Comparison of ENCODE assay signal across 11 cellular contexts in the genomic region with DNA sequence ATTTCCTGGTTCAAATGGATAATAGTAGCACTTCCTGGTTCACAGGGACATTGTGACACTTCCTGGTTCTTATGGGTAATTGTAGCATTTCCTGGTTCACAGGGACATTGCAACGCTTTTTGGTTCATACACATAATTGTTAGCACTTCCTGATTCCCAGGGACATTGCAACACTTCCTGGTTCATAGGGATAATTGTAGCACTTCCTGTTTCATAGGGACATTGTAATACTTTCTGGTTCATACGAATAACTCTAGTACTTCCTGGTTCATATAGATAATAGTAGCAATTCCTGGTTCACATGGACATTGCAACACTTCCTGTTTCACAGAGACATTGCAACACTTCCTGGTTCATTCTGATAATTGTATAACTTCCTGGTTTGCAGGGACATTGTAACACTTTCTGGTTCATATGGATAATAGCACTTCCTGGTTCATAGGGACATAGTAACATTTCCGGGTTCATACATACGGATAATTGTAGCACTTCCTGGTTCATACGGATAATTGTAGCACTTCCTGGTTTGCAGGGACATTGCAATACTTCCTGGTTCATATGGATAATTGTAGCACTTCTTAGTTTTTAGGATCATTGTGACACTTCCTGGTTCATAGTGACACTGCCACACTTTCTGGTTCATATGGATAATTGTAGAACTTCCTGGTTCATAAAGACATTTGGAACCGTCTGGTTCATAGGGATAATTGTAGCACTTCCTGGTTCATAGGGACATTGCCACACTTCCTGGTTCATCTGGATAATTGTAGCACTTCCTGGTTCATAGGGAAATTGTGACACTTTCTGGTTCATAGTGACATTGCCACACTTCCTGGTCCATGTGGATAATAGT.
DNase-seq lines count a peak whose midpoint lies in the region; ATAC-seq, FAIRE-seq and TF ChIP-seq lines count a peak whose summit lies in the region.
"Had no signal": no experiment of that assay in that cellular context is flagged by ENCODE, and none has a peak within 500 bp of the region (broad histone marks: within the 10 kb centered on the region; RNA-seq: fewer than 3 reads in every experiment).

No MANE protein-coding gene starts in this region.

- DNase-seq in HepG2 (ENCODE audit: low spot score) (peak; percentile 28), right lobe of liver (no peak), T-helper 1 cell (peak in 4 of 5 donors; percentile 13 to 69 (median 35)), esophagus squamous epithelium (lab: John Stamatoyannopoulos, UW) (no peak), upper lobe of left lung (no peak), chondrocyte (ENCODE audit: low spot score) (no peak), glomerular visceral epithelial cell (ENCODE audit: extremely low spot score) (no peak)
- DNase-seq: H7, midbrain had no signal

- no peak overlapping the region for H3K4me3 ChIP-seq in HepG2 (replicated peaks in 1 of 3; ENCODE audit: insufficient read depth in 1 of 3, low read depth in 2 of 3, low read length in 3 of 3)
- no peak overlapping the region for H3K4me3 ChIP-seq in right lobe of liver
- H3K4me3 ChIP-seq in esophagus squamous epithelium = no peak overlapping the region
- H3K4me3 ChIP-seq in upper lobe of left lung = no peak overlapping the region
- H3K4me3 ChIP-seq: gastroesophageal sphincter had no signal

- peaks cover 31% of the 10 kb centered on the region for H3K9me3 Mint-ChIP-seq in chondrocyte (ENCODE audit: low read depth)

- WGBS in HepG2 (ENCODE audit: low lambda C conversion rate) = 94% methylated on average over 6 of the region's 6 CpGs
- 58% methylated on average over 6 of the region's 6 CpGs for WGBS in right lobe of liver (ENCODE audit: insufficient coverage, low coverage, low lambda C conversion rate, missing lambda C conversion rate)
- WGBS in esophagus squamous epithelium, 2 donors = 59 to 81% methylated on average over 6 of the region's 6 CpGs
- 70 to 82% methylated on average over 6 of the region's 6 CpGs for WGBS in upper lobe of left lung, 2 donors

- no peak overlapping the region for H2AFZ ChIP-seq in HepG2 (ENCODE audit: low read length)

- ATAC-seq in HepG2 (no peak), right lobe of liver (no peak), upper lobe of left lung (ENCODE audit: low FRiP score in 2 of 2) (no peak), HG03521 (IDR thresholded peaks at IDR 0.05; ENCODE audit: unreplicated experiment) (no peak)
- ATAC-seq: gastroesophageal sphincter had no signal

- TF ChIP-seq CTCF in HepG2 (CRISPR knock-in tag; IDR thresholded peaks at IDR 0.05) (no peak), right lobe of liver (IDR thresholded peaks at IDR 0.05) (no peak), esophagus squamous epithelium (IDR thresholded peaks at IDR 0.05) (no peak), upper lobe of left lung (IDR thresholded peaks at IDR 0.05) (no peak), chondrocyte (IDR thresholded peaks at IDR 0.05) (no peak)

- in situ Hi-C loops in HepG2 (cut with HindIII; ENCODE audit: extremely low pct_ligation_motif_present, low pct_unique_long_range_greater_than_20kb) = no loop called here

- no peaks in the 10 kb centered on the region for H4K20me1 ChIP-seq in HepG2 (ENCODE audit: insufficient read depth, low read length)

- H3K9ac ChIP-seq in HepG2 (ENCODE audit: insufficient read depth, low read depth, low read length) = no peak overlapping the region; the same call in 1 of the 2 replicates

- peak overlapping the region; percentile 68 for H3K27ac ChIP-seq in HepG2 (ENCODE audit: extremely low read length, insufficient read depth, low read length)
- H3K27ac ChIP-seq in right lobe of liver = no peak overlapping the region
- peak overlapping the region; percentile 48 to 63 (median 50) for H3K27ac ChIP-seq in esophagus squamous epithelium
- H3K27ac ChIP-seq in upper lobe of left lung = peak overlapping the region; percentile 61 to 70 (median 65)

- no TSS peak for BruUV-seq in HepG2 (replicated peaks; lab: Mats Ljungman, UMichigan)

- CTCF ChIA-PET in HepG2 (lab: Yijun Ruan, JAX; ENCODE audit: low intra/inter-chr PET ratio, low total read pairs) = no interaction called here

- H3K36me3 ChIP-seq in HepG2 (replicated peaks in 1 of 2; ENCODE audit: control insufficient read depth in 1 of 2, insufficient read depth in 2 of 2, low read length in 2 of 2) (peaks cover 6 to 19% of the 10 kb centered on the region in 2 experiments), right lobe of liver (no peaks in the 10 kb centered on the region), esophagus squamous epithelium (peaks cover 0 to 58% (median 3%) of the 10 kb centered on the region in 3 donors), upper lobe of left lung (peaks cover 0 to 25% (median 3%) of the 10 kb centered on the region in 4 donors)

- peak; percentile 32 for FAIRE-seq in HepG2 (lab: Jason Lieb, UNC)

- H3K4me1 ChIP-seq in HepG2 (ENCODE audit: insufficient read depth, low read length) (no peaks in the 10 kb centered on the region), right lobe of liver (no peaks in the 10 kb centered on the region), esophagus squamous epithelium (no peaks in the 10 kb centered on the region), upper lobe of left lung (no peaks in the 10 kb centered on the region)
- H3K4me1 ChIP-seq: gastroesophageal sphincter had no signal

- no peak overlapping the region for H3K4me3 Mint-ChIP-seq in chondrocyte (ENCODE audit: unreplicated experiment)

- TF ChIP-seq POLR2A in HepG2 (IDR thresholded peaks at IDR 0.05; ENCODE audit: insufficient read depth in 1 of 2, low read depth in 2 of 2, low read length in 2 of 2) = no peak
- TF ChIP-seq POLR2A in right lobe of liver (IDR thresholded peaks at IDR 0.05) = no peak
- no peak for TF ChIP-seq POLR2A in esophagus squamous epithelium (IDR thresholded peaks at IDR 0.05)
- no peak for TF ChIP-seq POLR2A in upper lobe of left lung (IDR thresholded peaks at IDR 0.05)

- no peaks in the 10 kb centered on the region for H3K4me1 Mint-ChIP-seq in chondrocyte (ENCODE audit: low read depth)

- intact Hi-C loops in HepG2 (cut with micrococcal nuclease; ENCODE audit: unreplicated experiment) (no loop called here), right lobe of liver (cut with DNase I) (no loop called here), esophagus squamous epithelium (cut with DNase I) (no loop called here)

- H3K27ac Mint-ChIP-seq in chondrocyte (ENCODE audit: unreplicated experiment) = no peak overlapping the region

- no peaks in the 10 kb centered on the region for H3K79me2 ChIP-seq in HepG2 (ENCODE audit: insufficient read depth, low read length)

- no peak overlapping the region for H3K4me2 ChIP-seq in HepG2 (ENCODE audit: low read depth, low read length)

- peaks cover 40% of the 10 kb centered on the region for H3K36me3 Mint-ChIP-seq in chondrocyte (ENCODE audit: low read depth)

- POLR2A ChIA-PET in HepG2 (lab: Yijun Ruan, JAX) = no interaction called here

- no peaks in the 10 kb centered on the region for H3K27me3 ChIP-seq in HepG2 (ENCODE audit: control insufficient read depth in 1 of 2, insufficient read depth in 2 of 2, low read length in 2 of 2)
- no peaks in the 10 kb centered on the region for H3K27me3 ChIP-seq in right lobe of liver
- H3K27me3 ChIP-seq in esophagus squamous epithelium = no peaks in the 10 kb centered on the region
- H3K27me3 ChIP-seq in upper lobe of left lung = no peaks in the 10 kb centered on the region
- H3K27me3 ChIP-seq: gastroesophageal sphincter had no signal

- H3K9me3 ChIP-seq in HepG2 (ENCODE audit: low read length) (peaks cover 19% of the 10 kb centered on the region; the same call in 1 of the 2 replicates), right lobe of liver (no peaks in the 10 kb centered on the region), esophagus squamous epithelium (peaks cover 0 to 6% (median 0%) of the 10 kb centered on the region in 3 donors), upper lobe of left lung (peaks cover 0 to 8% (median 6%) of the 10 kb centered on the region in 4 donors)
- H3K9me3 ChIP-seq: gastroesophageal sphincter had no signal

- no peaks in the 10 kb centered on the region for H3K27me3 Mint-ChIP-seq in chondrocyte (ENCODE audit: low read depth)

- no peak for TF ChIP-seq RAD21 in HepG2 (CRISPR knock-in tag; IDR thresholded peaks at IDR 0.05)

- TF ChIP-seq EP300 in HepG2 (IDR thresholded peaks at IDR 0.05; ENCODE audit: low read depth in 2 of 2, low read length in 2 of 2) = no peak
- no peak for TF ChIP-seq EP300 in HepG2 (CRISPR knock-in tag; IDR thresholded peaks at IDR 0.05; ENCODE audit: borderline replicate concordance)
- TF ChIP-seq EP300 in upper lobe of left lung (IDR thresholded peaks at IDR 0.05) = no peak

TF ChIP-seq in HepG2, 621 proteins besides CTCF, POLR2A, EP300 and RAD21 (continues in another document):
- TF ChIP-seq ELF1 (CRISPR knock-in tag; IDR thresholded peaks at IDR 0.05) (0 out of 2 replicates have a peak, but pooled peaks have one; percentile 24), ARID2 (CRISPR knock-in tag; IDR thresholded peaks at IDR 0.05; ENCODE audit: borderline replicate concordance) (peak; percentile 52; the same call in 1 of the 2 replicates), ZMYM2 (CRISPR knock-in tag; IDR thresholded peaks at IDR 0.05) (0 out of 2 replicates have a peak, but pooled peaks have one; percentile 17), ZFP82 (CRISPR knock-in tag; IDR thresholded peaks at IDR 0.05; ENCODE audit: borderline replicate concordance) (peak; percentile 60; the same call in 1 of the 2 replicates), REPIN1 (CRISPR knock-in tag; IDR thresholded peaks at IDR 0.05; ENCODE audit: borderline replicate concordance, low read depth) (0 out of 2 replicates have a peak, but pooled peaks have one; percentile 60), RXRB (CRISPR knock-in tag; IDR thresholded peaks at IDR 0.05; ENCODE audit: borderline replicate concordance) (no peak), SMYD3 (CRISPR knock-in tag; IDR thresholded peaks at IDR 0.05) (0 out of 2 replicates have a peak, but pooled peaks have one; percentile 35), GABPA (IDR thresholded peaks at IDR 0.05; ENCODE audit: low read depth, low read length) (peak; percentile 42), GABPA (CRISPR knock-in tag; IDR thresholded peaks at IDR 0.05; ENCODE audit: low read depth) (no peak), CEBPB (IDR thresholded peaks at IDR 0.05; ENCODE audit: borderline replicate concordance, low read depth, low read length) (peak; percentile 70; the same call in 1 of the 2 replicates), PHF20 (CRISPR knock-in tag; IDR thresholded peaks at IDR 0.05) (0 out of 2 replicates have a peak, but pooled peaks have one; percentile 46), ZFP41 (CRISPR knock-in tag; IDR thresholded peaks at IDR 0.05; ENCODE audit: borderline replicate concordance) (no peak), ZNF33A (CRISPR knock-in tag; IDR thresholded peaks at IDR 0.05; ENCODE audit: borderline replicate concordance) (0 out of 2 replicates have a peak, but pooled peaks have one; percentile 41), TBP (CRISPR knock-in tag; IDR thresholded peaks at IDR 0.05) (no peak), TARDBP (CRISPR knock-in tag; IDR thresholded peaks at IDR 0.05) (peak; percentile 41; the same call in 1 of the 2 replicates), TRIM24 (CRISPR knock-in tag; IDR thresholded peaks at IDR 0.05) (peak; percentile 60; the same call in 1 of the 2 replicates), CEBPG (CRISPR knock-in tag; IDR thresholded peaks at IDR 0.05) (peak; percentile 62), ATF1 (CRISPR knock-in tag; IDR thresholded peaks at IDR 0.05) (peak; percentile 14; the same call in 1 of the 2 replicates)

Comparison
In these comparisons a context has a peak if more than half of its experiments do, and no peak if none do; other contexts are left out.
1. DNase-seq: peak in HepG2 (single experiment) and T-helper 1 cell (4 of 5); none in right lobe of liver (0 of 3), esophagus squamous epithelium (single experiment), upper lobe of left lung (0 of 2), chondrocyte (single experiment) and glomerular visceral epithelial cell (single experiment).
2. H3K27ac ChIP-seq: peak in HepG2 (single experiment), esophagus squamous epithelium (4 of 4) and upper lobe of left lung (4 of 4); none in right lobe of liver (0 of 3).